8 cellular contexts compared by ENCODE assay signal in genomic region chr13:50910483-50910805, GRCh38. TPM values are rescaled to one million over a fixed set of nuclear protein-coding genes. Genes with fewer than 3 reads are reported as not detected.
DNase-seq lines count a peak whose midpoint lies in the region; ATAC-seq and TF ChIP-seq lines count a peak whose summit lies in the region.

No MANE protein-coding gene starts in this region.

- H3K27ac ChIP-seq in 22Rv1: peak overlapping the region; percentile 87

- peak overlapping the region; percentile 82 for H3K4me3 Mint-ChIP-seq in activated T-helper 1 cell treated with anti-CD3 and anti-CD28 coated beads, Interleukin-12 subunit alpha, Interleukin-12 subunit beta, Interleukin-2, Interleukin-4 antibody, amounts not matched to agents 30 ng/mL and 10 ng/mL and 1 ng/mL, durations not matched to agents 14 hours and 24 hours and 36 hours
- peak overlapping the region; percentile 81 for H3K4me3 Mint-ChIP-seq in osteocyte (ENCODE audit: unreplicated experiment)

- ATAC-seq in Right ventricle myocardium superior (ENCODE audit: poor library complexity): peak; percentile 53

- no peak for TF ChIP-seq CTCF in 22Rv1 (IDR thresholded peaks at IDR 0.05)
- peak; percentile 8 for TF ChIP-seq CTCF in osteocyte (IDR thresholded peaks at IDR 0.05)

- peaks cover 50% of the 10 kb centered on the region for H3K4me1 Mint-ChIP-seq in activated T-helper 1 cell treated with anti-CD3 and anti-CD28 coated beads, Interleukin-12 subunit alpha, Interleukin-12 subunit beta, Interleukin-2, Interleukin-4 antibody, amounts not matched to agents 30 ng/mL and 10 ng/mL and 1 ng/mL, durations not matched to agents 14 hours and 24 hours and 36 hours (ENCODE audit: low read depth)
- H3K4me1 Mint-ChIP-seq in osteocyte (ENCODE audit: unreplicated experiment): peaks cover 34% of the 10 kb centered on the region

- DNase-seq in GM03348 (ENCODE audit: low spot score): peak; percentile 61
- DNase-seq in LoVo (ENCODE audit: low spot score): peak; percentile 46
- DNase-seq in activated T-helper 1 cell treated with anti-CD3 and anti-CD28 coated beads, Interleukin-12 subunit alpha, Interleukin-12 subunit beta, Interleukin-2, Interleukin-4 antibody, amounts not matched to agents 30 ng/mL and 10 ng/mL and 1 ng/mL, durations not matched to agents 14 hours and 24 hours and 36 hours (ENCODE audit: low spot score): no peak
- no peak for DNase-seq in Right ventricle myocardium superior
- DNase-seq in osteocyte (ENCODE audit: extremely low spot score, unreplicated experiment): no peak
- no peak for DNase-seq in mucosa of gallbladder (ENCODE audit: low spot score)
- no peak for DNase-seq in effector CD8-positive, alpha-beta T cell (lab: John Stamatoyannopoulos, UW)

- no peaks in the 10 kb centered on the region for H3K27me3 Mint-ChIP-seq in activated T-helper 1 cell treated with anti-CD3 and anti-CD28 coated beads, Interleukin-12 subunit alpha, Interleukin-12 subunit beta, Interleukin-2, Interleukin-4 antibody, amounts not matched to agents 30 ng/mL and 10 ng/mL and 1 ng/mL, durations not matched to agents 14 hours and 24 hours and 36 hours (ENCODE audit: insufficient read depth)
- H3K27me3 Mint-ChIP-seq in osteocyte (ENCODE audit: unreplicated experiment): no peaks in the 10 kb centered on the region

- intact Hi-C loops in activated T-helper 1 cell treated with anti-CD3 and anti-CD28 coated beads, Interleukin-12 subunit alpha, Interleukin-12 subunit beta, Interleukin-2, Interleukin-4 antibody, amounts not matched to agents 30 ng/mL and 10 ng/mL and 1 ng/mL, durations not matched to agents 14 hours and 24 hours and 36 hours (cut with micrococcal nuclease): loop anchor here (1.0 to 10.0 kb wide), 7 partner anchors 198 to 1466 kb away; partner anchors contain the start of genes CAB39L, DHRS12 and SETDB2
- intact Hi-C loops in Right ventricle myocardium superior (cut with DNase I): loop anchor here (5.0 kb wide), 2 partner anchors 913 to 933 kb away; partner anchors contain the start of gene TRIM13

- peak overlapping the region; percentile 97 for H3K27ac Mint-ChIP-seq in activated T-helper 1 cell treated with anti-CD3 and anti-CD28 coated beads, Interleukin-12 subunit alpha, Interleukin-12 subunit beta, Interleukin-2, Interleukin-4 antibody, amounts not matched to agents 30 ng/mL and 10 ng/mL and 1 ng/mL, durations not matched to agents 14 hours and 24 hours and 36 hours
- H3K27ac Mint-ChIP-seq in osteocyte (ENCODE audit: unreplicated experiment): peak overlapping the region; percentile 92

- no peaks in the 10 kb centered on the region for H3K36me3 Mint-ChIP-seq in activated T-helper 1 cell treated with anti-CD3 and anti-CD28 coated beads, Interleukin-12 subunit alpha, Interleukin-12 subunit beta, Interleukin-2, Interleukin-4 antibody, amounts not matched to agents 30 ng/mL and 10 ng/mL and 1 ng/mL, durations not matched to agents 14 hours and 24 hours and 36 hours (ENCODE audit: low read depth)
- no peaks in the 10 kb centered on the region for H3K36me3 Mint-ChIP-seq in osteocyte (ENCODE audit: unreplicated experiment)

- H3K9me3 Mint-ChIP-seq in activated T-helper 1 cell treated with anti-CD3 and anti-CD28 coated beads, Interleukin-12 subunit alpha, Interleukin-12 subunit beta, Interleukin-2, Interleukin-4 antibody, amounts not matched to agents 30 ng/mL and 10 ng/mL and 1 ng/mL, durations not matched to agents 14 hours and 24 hours and 36 hours: no peaks in the 10 kb centered on the region
- no peaks in the 10 kb centered on the region for H3K9me3 Mint-ChIP-seq in osteocyte (ENCODE audit: unreplicated experiment)

RNA-seq across cellular contexts. Expression of gene RNASEH2B, which starts 0.9 kb away (rescaled TPM):
- total RNA-seq in activated T-helper 1 cell treated with anti-CD3 and anti-CD28 coated beads, Interleukin-12 subunit alpha, Interleukin-12 subunit beta, Interleukin-2, Interleukin-4 antibody, amounts not matched to agents 30 ng/mL and 10 ng/mL and 1 ng/mL, durations not matched to agents 14 hours and 24 hours and 36 hours: 57.0 and 62.7 TPM in 2 replicates
- total RNA-seq in Right ventricle myocardium superior (42.5 TPM), osteocyte (20.0 and 22.0 TPM in 2 replicates), mucosa of gallbladder (29.8 TPM)

Comparison
In these comparisons a context has a peak if more than half of its experiments do, and no peak if none do; other contexts are left out.
1. DNase-seq: peak in GM03348 (single experiment) and LoVo (single experiment); none in activated T-helper 1 cell treated with anti-CD3 and anti-CD28 coated beads, Interleukin-12 subunit alpha, Interleukin-12 subunit beta, Interleukin-2, Interleukin-4 antibody, amounts not matched to agents 30 ng/mL and 10 ng/mL and 1 ng/mL, durations not matched to agents 14 hours and 24 hours and 36 hours (single experiment), Right ventricle myocardium superior (single experiment), osteocyte (single experiment), mucosa of gallbladder (single experiment) and effector CD8-positive, alpha-beta T cell (single experiment).